In genomic region chr12:56999456-56999855, GRCh38 we compare ENCODE assay signal across 1 cellular context.
TF ChIP-seq lines count a peak whose summit lies in the region.

No MANE protein-coding gene starts in this region.

TF ChIP-seq in IMR-90, 13 proteins besides CTCF, POLR2A, EP300 and RAD21:
- TF ChIP-seq SMC3 (IDR thresholded peaks at IDR 0.05; ENCODE audit: low read depth, low read length): no peak
- no peak for TF ChIP-seq NFE2L2 (IDR thresholded peaks at IDR 0.05; ENCODE audit: low read depth, low read length)
- TF ChIP-seq ELK1 (IDR thresholded peaks at IDR 0.05; ENCODE audit: borderline replicate concordance, low read depth, low read length): no peak
- TF ChIP-seq FOS (IDR thresholded peaks at IDR 0.05; ENCODE audit: low read depth, low read length): no peak
- TF ChIP-seq CEBPB (IDR thresholded peaks at IDR 0.05; ENCODE audit: low read depth, low read length): no peak
- TF ChIP-seq RFX5 (IDR thresholded peaks at IDR 0.05; ENCODE audit: low read depth, low read length): no peak
- no peak for TF ChIP-seq MXI1 (IDR thresholded peaks at IDR 0.05; ENCODE audit: borderline replicate concordance, low read depth, low read length)
- TF ChIP-seq RCOR1 (IDR thresholded peaks at IDR 0.05; ENCODE audit: insufficient replicate concordance, low read length): no peak
- TF ChIP-seq MAZ (IDR thresholded peaks at IDR 0.05; ENCODE audit: borderline replicate concordance, low read depth, low read length): no peak
- no peak for TF ChIP-seq BHLHE40 (IDR thresholded peaks at IDR 0.05; ENCODE audit: low read depth, low read length)
- TF ChIP-seq MAFK (IDR thresholded peaks at IDR 0.05; ENCODE audit: low read depth, low read length): no peak
- TF ChIP-seq CHD1 (IDR thresholded peaks at IDR 0.05; ENCODE audit: low read depth, low read length): no peak
- no peak for TF ChIP-seq USF2 (IDR thresholded peaks at IDR 0.05; ENCODE audit: low read depth, low read length)
TF ChIP-seq in IMR-90: peak in this region for 0.
